Comparison of ENCODE assay signal across 8 cellular contexts in the genomic region with DNA sequence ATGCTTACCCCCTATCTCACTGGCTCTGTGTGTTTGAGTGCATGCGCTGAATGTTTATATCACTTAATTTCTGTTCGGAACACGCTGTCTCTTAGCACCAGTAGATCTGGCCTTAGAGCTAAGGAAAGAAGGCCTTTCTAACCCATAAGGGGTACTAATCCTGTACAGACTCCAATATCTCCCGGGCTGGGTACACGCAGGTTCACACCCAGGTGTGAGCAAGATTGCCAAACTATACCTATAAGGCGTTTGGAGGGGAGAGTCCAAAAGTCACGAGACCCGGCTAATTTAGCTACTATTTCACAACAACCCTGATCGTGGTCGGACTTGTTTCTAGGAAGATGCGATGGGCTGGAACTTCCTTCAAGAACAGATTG. TPM values are rescaled to one million over a fixed set of nuclear protein-coding genes. Genes with fewer than 3 reads are reported as not detected.
DNase-seq lines count a peak whose midpoint lies in the region; ATAC-seq and TF ChIP-seq lines count a peak whose summit lies in the region.

No MANE protein-coding gene starts in this region.

- peaks cover 10% of the 10 kb centered on the region for H3K36me3 Mint-ChIP-seq in CD8-positive, alpha-beta T cell
- H3K36me3 Mint-ChIP-seq in activated CD4-positive, alpha-beta memory T cell treated with anti-CD3 and anti-CD28 coated beads, Interleukin-2, amount 10 ng/mL, durations not matched to agents 7 days and 5 days (ENCODE audit: low read depth) = peaks cover 16% of the 10 kb centered on the region

- POLR2A ChIA-PET in CD8-positive, alpha-beta T cell (lab: Charles Lee) = interaction anchor here (0.7 to 1.7 kb wide), 2 partner anchors 11 to 164 kb away, joined by 3 to 4 read pairs; partner anchors contain the start of gene ABI1
- POLR2A ChIA-PET in activated CD4-positive, alpha-beta memory T cell treated with anti-CD3 and anti-CD28 coated beads, Interleukin-2, amount 10 ng/mL, durations not matched to agents 7 days and 5 days (lab: Charles Lee) = interaction anchor here (0.6 to 3.2 kb wide), 19 partner anchors 10 to 561 kb away, joined by 3 to 19 read pairs (median 4); partner anchors contain the start of genes ABI1 and YME1L1

- no peaks in the 10 kb centered on the region for H3K27me3 ChIP-seq in CD8-positive, alpha-beta T cell (ENCODE audit: insufficient read depth, low read length)
- H3K27me3 ChIP-seq in iPS-20b (ENCODE audit: insufficient read depth, low read length) = no peaks in the 10 kb centered on the region

- CTCF ChIA-PET in CD8-positive, alpha-beta T cell (lab: Charles Lee) = interaction anchor here (0.8 to 2.9 kb wide), 5 partner anchors 11 to 185 kb away, joined by 3 to 12 read pairs (median 5); no protein-coding TSS in a partner anchor
- CTCF ChIA-PET in activated CD4-positive, alpha-beta memory T cell treated with anti-CD3 and anti-CD28 coated beads, Interleukin-2, amount 10 ng/mL, durations not matched to agents 7 days and 5 days (lab: Charles Lee) = interaction anchor here (1.0 to 2.5 kb wide), 7 partner anchors 11 to 457 kb away, joined by 3 to 14 read pairs (median 4); partner anchors contain the start of genes ABI1 and YME1L1

- H3K4me3 ChIP-seq in CD8-positive, alpha-beta T cell (ENCODE audit: low read depth, low read length) = peak overlapping the region; percentile 85
- peak overlapping the region; percentile 99 for H3K4me3 ChIP-seq in iPS-20b (ENCODE audit: low read length)

- H3K4me3 Mint-ChIP-seq in CD8-positive, alpha-beta T cell = peak overlapping the region; percentile 94
- H3K4me3 Mint-ChIP-seq in activated CD4-positive, alpha-beta memory T cell treated with anti-CD3 and anti-CD28 coated beads, Interleukin-2, amount 10 ng/mL, durations not matched to agents 7 days and 5 days = peak overlapping the region; percentile 95

- no peaks in the 10 kb centered on the region for H3K9me3 Mint-ChIP-seq in CD8-positive, alpha-beta T cell
- H3K9me3 Mint-ChIP-seq in activated CD4-positive, alpha-beta memory T cell treated with anti-CD3 and anti-CD28 coated beads, Interleukin-2, amount 10 ng/mL, durations not matched to agents 7 days and 5 days = no peaks in the 10 kb centered on the region

- no peaks in the 10 kb centered on the region for H3K36me3 ChIP-seq in CD8-positive, alpha-beta T cell (ENCODE audit: insufficient read depth, low read length)
- H3K36me3 ChIP-seq in iPS-20b (ENCODE audit: insufficient read depth, low read depth, low read length) = peaks cover 5% of the 10 kb centered on the region

- H3K9ac ChIP-seq in iPS-20b (ENCODE audit: low read depth, low read length) = peak overlapping the region; percentile 90

- no peak for TF ChIP-seq CTCF in CD8-positive, alpha-beta T cell (IDR thresholded peaks at IDR 0.05)

- no peaks in the 10 kb centered on the region for H3K27me3 Mint-ChIP-seq in CD8-positive, alpha-beta T cell (ENCODE audit: low read depth)
- H3K27me3 Mint-ChIP-seq in activated CD4-positive, alpha-beta memory T cell treated with anti-CD3 and anti-CD28 coated beads, Interleukin-2, amount 10 ng/mL, durations not matched to agents 7 days and 5 days = no peaks in the 10 kb centered on the region

- H3K4me1 Mint-ChIP-seq in CD8-positive, alpha-beta T cell (ENCODE audit: low read depth) = peaks cover 35% of the 10 kb centered on the region
- peaks cover 32% of the 10 kb centered on the region for H3K4me1 Mint-ChIP-seq in activated CD4-positive, alpha-beta memory T cell treated with anti-CD3 and anti-CD28 coated beads, Interleukin-2, amount 10 ng/mL, durations not matched to agents 7 days and 5 days

- intact Hi-C loops in CD8-positive, alpha-beta T cell (cut with DNase I, micrococcal nuclease) = loop anchor here (1.0 to 10.0 kb wide), 6 partner anchors 11 to 546 kb away; partner anchors contain the start of genes ACBD5 (in 1 of the 2) and APBB1IP (in 1 of the 2)

- H3K9me3 ChIP-seq in CD8-positive, alpha-beta T cell (ENCODE audit: low read length) = no peaks in the 10 kb centered on the region
- no peaks in the 10 kb centered on the region for H3K9me3 ChIP-seq in iPS-20b (ENCODE audit: insufficient read depth, low read depth, low read length)

- H3K4me1 ChIP-seq in CD8-positive, alpha-beta T cell (ENCODE audit: insufficient read depth, low read length) = peaks cover 18% of the 10 kb centered on the region
- H3K4me1 ChIP-seq in iPS-20b (ENCODE audit: insufficient read depth, low read length) = no peaks in the 10 kb centered on the region

- peak overlapping the region; percentile 69 for H3K27ac ChIP-seq in CD8-positive, alpha-beta T cell (ENCODE audit: low read depth, low read length)
- H3K27ac ChIP-seq in iPS-20b (ENCODE audit: low read length) (peak overlapping the region; percentile 54), temporal lobe (ENCODE audit: low read depth, low read length) (peak overlapping the region; percentile 61)

- peak overlapping the region; percentile 93 for H3K27ac Mint-ChIP-seq in CD8-positive, alpha-beta T cell
- peak overlapping the region; percentile 94 for H3K27ac Mint-ChIP-seq in activated CD4-positive, alpha-beta memory T cell treated with anti-CD3 and anti-CD28 coated beads, Interleukin-2, amount 10 ng/mL, durations not matched to agents 7 days and 5 days

- no peak for DNase-seq in CD8-positive, alpha-beta T cell
- no peak for DNase-seq in activated CD4-positive, alpha-beta memory T cell treated with anti-CD3 and anti-CD28 coated beads, Interleukin-2, amount 10 ng/mL, durations not matched to agents 7 days and 5 days
- no peak for DNase-seq in superior temporal gyrus (ENCODE audit: extremely low spot score)
- DNase-seq in activated gamma-delta T cell (lab: John Stamatoyannopoulos, UW) = no peak
- no peak for DNase-seq in DMS153 treated with DMSO at 0.1 percent for 48 hours (lab: John Stamatoyannopoulos, UW; ENCODE audit: unreplicated experiment)

- ATAC-seq in CD8-positive, alpha-beta T cell = no peak
- peak; percentile 1 for ATAC-seq in HG02678 (IDR thresholded peaks at IDR 0.05; ENCODE audit: unreplicated experiment)

RNA-seq across cellular contexts. Expression of gene PDSS1, which starts 0.7 kb away (rescaled TPM):
- 1 to 10 TPM; 3.4 to 3.7 TPM for total RNA-seq in CD8-positive, alpha-beta T cell
- 10 to 100 TPM; 10.7 to 12.9 TPM for total RNA-seq in activated CD4-positive, alpha-beta memory T cell treated with anti-CD3 and anti-CD28 coated beads, Interleukin-2, amount 10 ng/mL, durations not matched to agents 7 days and 5 days
- total RNA-seq in temporal lobe = 8.9 TPM
